1 cellular context compared by ENCODE assay signal in the genomic region with DNA sequence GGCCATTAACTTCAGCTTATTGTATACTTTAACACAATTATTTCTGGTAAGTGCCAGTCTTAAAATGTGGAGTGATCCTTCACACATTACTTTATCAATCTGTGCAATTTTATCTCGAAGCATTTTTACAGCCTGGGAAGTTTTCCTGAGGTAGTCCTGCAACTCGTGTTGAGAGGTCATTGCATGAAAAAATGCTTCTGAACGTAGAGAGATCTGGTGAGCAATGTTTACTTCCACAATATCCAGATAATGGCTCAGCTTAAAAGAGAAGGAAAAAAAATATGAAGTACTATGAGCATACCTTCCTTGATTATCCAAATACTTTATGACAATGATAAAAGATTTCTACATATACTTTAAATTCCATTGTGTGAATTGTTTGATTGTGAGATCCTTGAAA.
TF ChIP-seq lines count a peak whose summit lies in the region.

No MANE protein-coding gene starts in this region.

TF ChIP-seq in A549, 52 proteins besides CTCF, POLR2A, EP300 and RAD21 (continued from another document):
- no peak for TF ChIP-seq NPAS2 (CRISPR knock-in tag; IDR thresholded peaks at IDR 0.05; ENCODE audit: borderline replicate concordance)
- TF ChIP-seq, protein P1, sequence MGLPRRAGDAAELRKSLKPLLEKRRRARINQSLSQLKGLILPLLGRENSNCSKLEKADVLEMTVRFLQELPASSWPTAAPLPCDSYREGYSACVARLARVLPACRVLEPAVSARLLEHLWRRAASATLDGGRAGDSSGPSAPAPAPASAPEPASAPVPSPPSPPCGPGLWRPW (IDR thresholded peaks at IDR 0.05): no peak
- TF ChIP-seq, protein P2, sequence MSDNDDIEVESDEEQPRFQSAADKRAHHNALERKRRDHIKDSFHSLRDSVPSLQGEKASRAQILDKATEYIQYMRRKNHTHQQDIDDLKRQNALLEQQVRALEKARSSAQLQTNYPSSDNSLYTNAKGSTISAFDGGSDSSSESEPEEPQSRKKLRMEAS (IDR thresholded peaks at IDR 0.05): no peak
- no peak for TF ChIP-seq CBX2 (IDR thresholded peaks at IDR 0.05; ENCODE audit: borderline replicate concordance, low read depth)
- no peak for TF ChIP-seq RFX5 (IDR thresholded peaks at IDR 0.05)
